In the genomic region with DNA sequence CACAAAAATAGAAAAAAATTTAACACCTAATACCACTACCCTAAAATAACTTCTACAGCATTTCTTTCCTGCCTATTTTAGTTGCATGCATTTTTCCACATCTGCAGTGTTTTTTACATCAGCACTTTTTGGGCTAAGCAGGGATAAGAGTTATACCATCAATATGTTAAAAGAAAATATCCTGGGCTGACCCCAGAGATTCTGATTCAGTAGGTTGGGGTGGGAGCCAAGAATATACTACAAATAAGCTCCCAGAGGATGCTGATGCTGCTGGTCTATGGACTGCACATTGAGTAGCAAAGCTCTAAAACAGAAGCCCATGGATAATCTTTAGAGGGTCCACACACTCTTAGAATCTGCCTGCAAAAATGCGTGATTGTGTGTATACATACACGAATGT, we compare ENCODE assay signal across 18 cellular contexts. TPM values are rescaled to one million over a fixed set of nuclear protein-coding genes. Genes with fewer than 3 reads are reported as not detected.
DNase-seq lines count a peak whose midpoint lies in the region; ATAC-seq and TF ChIP-seq lines count a peak whose summit lies in the region.
"Had no signal": no experiment of that assay in that cellular context is flagged by ENCODE, and none has a peak within 500 bp of the region (broad histone marks: within the 10 kb centered on the region; RNA-seq: fewer than 3 reads in every experiment).

No MANE protein-coding gene starts in this region.

- CTCF ChIA-PET in activated CD8-positive, alpha-beta T cell treated with anti-CD3 and anti-CD28 coated beads, Interleukin-2, amount 10 ng/mL, durations not matched to agents 7 days and 5 days (lab: Charles Lee) = interaction anchor here (0.8 to 3.4 kb wide), 10 partner anchors 12 to 228 kb away, joined by 3 to 35 read pairs (median 4); a partner anchor contains a TSS

- no peaks in the 10 kb centered on the region for H3K9me3 Mint-ChIP-seq in stimulated activated naive CD8-positive, alpha-beta T cell treated with anti-CD3 and anti-CD28 coated beads, Interleukin-15, Interleukin-2, amounts not matched to agents 100 ng/mL and 50 ng/mL, for 24 hours
- H3K9me3 Mint-ChIP-seq in activated CD8-positive, alpha-beta T cell treated with anti-CD3 and anti-CD28 coated beads, Interleukin-2, amount 10 ng/mL, durations not matched to agents 7 days and 5 days (ENCODE audit: insufficient read depth) = no peaks in the 10 kb centered on the region
- H3K9me3 Mint-ChIP-seq: immature natural killer cell had no signal

- TF ChIP-seq CTCF in vagina (IDR thresholded peaks at IDR 0.05) (no peak), heart right ventricle (IDR thresholded peaks at IDR 0.05) (no peak)

- peak overlapping the region; percentile 58 for H3K27ac Mint-ChIP-seq in stimulated activated naive CD8-positive, alpha-beta T cell treated with anti-CD3 and anti-CD28 coated beads, Interleukin-15, Interleukin-2, amounts not matched to agents 100 ng/mL and 50 ng/mL, for 24 hours
- H3K27ac Mint-ChIP-seq in activated CD8-positive, alpha-beta T cell treated with anti-CD3 and anti-CD28 coated beads, Interleukin-2, amount 10 ng/mL, durations not matched to agents 7 days and 5 days = peak overlapping the region; percentile 13

- ATAC-seq in stimulated activated naive CD8-positive, alpha-beta T cell treated with anti-CD3 and anti-CD28 coated beads, Interleukin-15, Interleukin-2, amounts not matched to agents 100 U/mL and 50 U/mL, for 24 hours = no peak
- ATAC-seq in activated CD8-positive, alpha-beta T cell treated with anti-CD3 and anti-CD28 coated beads, Interleukin-2, amount 10 ng/mL, durations not matched to agents 7 days and 5 days = no peak
- no peak for ATAC-seq in heart right ventricle
- ATAC-seq: HCT116, right cardiac atrium had no signal

- peaks cover 0 to 47% of the 10 kb centered on the region in 2 donors for H3K36me3 ChIP-seq in vagina
- peaks cover 0 to 90% (median 62%) of the 10 kb centered on the region in 9 donors for H3K36me3 ChIP-seq in heart right ventricle

- no peak overlapping the region for H3K4me3 ChIP-seq in vagina
- no peak overlapping the region for H3K4me3 ChIP-seq in heart right ventricle
- H3K4me3 ChIP-seq: dorsolateral prefrontal cortex had no signal

- H3K27me3 ChIP-seq in vagina (no peaks in the 10 kb centered on the region), heart right ventricle (no peaks in the 10 kb centered on the region)
- H3K27me3 ChIP-seq: dorsolateral prefrontal cortex had no signal

- POLR2A ChIA-PET in activated CD8-positive, alpha-beta T cell treated with anti-CD3 and anti-CD28 coated beads, Interleukin-2, amount 10 ng/mL, durations not matched to agents 7 days and 5 days (lab: Charles Lee) = interaction anchor here (1.6 to 2.3 kb wide), 3 partner anchors 14 to 30 kb away, joined by 3 to 20 read pairs (median 9); a partner anchor contains a TSS

- H3K36me3 Mint-ChIP-seq in stimulated activated naive CD8-positive, alpha-beta T cell treated with anti-CD3 and anti-CD28 coated beads, Interleukin-15, Interleukin-2, amounts not matched to agents 100 ng/mL and 50 ng/mL, for 24 hours (ENCODE audit: low read depth) = peaks cover 69% of the 10 kb centered on the region
- peaks cover 92% of the 10 kb centered on the region for H3K36me3 Mint-ChIP-seq in activated CD8-positive, alpha-beta T cell treated with anti-CD3 and anti-CD28 coated beads, Interleukin-2, amount 10 ng/mL, durations not matched to agents 7 days and 5 days (ENCODE audit: low read depth)

- DNase-seq in stimulated activated naive CD8-positive, alpha-beta T cell treated with anti-CD3 and anti-CD28 coated beads, Interleukin-15, Interleukin-2, amounts not matched to agents 100 U/mL and 50 U/mL, for 24 hours = no peak
- no peak for DNase-seq in activated CD8-positive, alpha-beta T cell treated with anti-CD3 and anti-CD28 coated beads, Interleukin-2, amount 10 ng/mL, durations not matched to agents 7 days and 5 days
- DNase-seq in fibroblast of peridontal ligament (ENCODE audit: extremely low read depth) (peak; percentile 86), vagina (ENCODE audit: extremely low spot score in 2 of 2) (no peak), NCI-H2081 (lab: John Stamatoyannopoulos, UW) (no peak), heart right ventricle (no peak)
- no peak for DNase-seq in stimulated activated naive CD4-positive, alpha-beta T cell treated with Interleukin-2 at 50 U/mL for 16 hours (lab: John Stamatoyannopoulos, UW)
- DNase-seq: dorsolateral prefrontal cortex, head of caudate nucleus, immature natural killer cell, KG1, NCI-H1092, NCI-H524 treated with DMSO at 0.1 percent for 48 hours, right cardiac atrium, Right ventricle myocardium superior had no signal

- peak overlapping the region; percentile 15 for H3K27ac ChIP-seq in vagina
- peak overlapping the region in 4 of 10 donors; percentile 3 to 98 (median 34) for H3K27ac ChIP-seq in heart right ventricle
- H3K27ac ChIP-seq: dorsolateral prefrontal cortex had no signal

- H3K4me1 ChIP-seq in vagina (peaks cover 56% of the 10 kb centered on the region), heart right ventricle (peaks cover 15 to 81% (median 38%) of the 10 kb centered on the region in 9 donors)

- H3K27me3 Mint-ChIP-seq in stimulated activated naive CD8-positive, alpha-beta T cell treated with anti-CD3 and anti-CD28 coated beads, Interleukin-15, Interleukin-2, amounts not matched to agents 100 ng/mL and 50 ng/mL, for 24 hours = no peaks in the 10 kb centered on the region
- H3K27me3 Mint-ChIP-seq in activated CD8-positive, alpha-beta T cell treated with anti-CD3 and anti-CD28 coated beads, Interleukin-2, amount 10 ng/mL, durations not matched to agents 7 days and 5 days (ENCODE audit: low read depth) = no peaks in the 10 kb centered on the region

- H3K4me1 Mint-ChIP-seq in stimulated activated naive CD8-positive, alpha-beta T cell treated with anti-CD3 and anti-CD28 coated beads, Interleukin-15, Interleukin-2, amounts not matched to agents 100 ng/mL and 50 ng/mL, for 24 hours (ENCODE audit: low read depth) = peaks cover 67% of the 10 kb centered on the region
- H3K4me1 Mint-ChIP-seq in activated CD8-positive, alpha-beta T cell treated with anti-CD3 and anti-CD28 coated beads, Interleukin-2, amount 10 ng/mL, durations not matched to agents 7 days and 5 days (ENCODE audit: low read depth) = peaks cover 93% of the 10 kb centered on the region

- TF ChIP-seq POLR2A in vagina (IDR thresholded peaks at IDR 0.05) = no peak

- WGBS in heart right ventricle, 2 donors = 92 to 98% methylated on average over 2 of the region's 2 CpGs

- H3K9me3 ChIP-seq in vagina (no peaks in the 10 kb centered on the region), heart right ventricle (no peaks in the 10 kb centered on the region)

- peak overlapping the region; percentile 60 for H3K4me3 Mint-ChIP-seq in stimulated activated naive CD8-positive, alpha-beta T cell treated with anti-CD3 and anti-CD28 coated beads, Interleukin-15, Interleukin-2, amounts not matched to agents 100 ng/mL and 50 ng/mL, for 24 hours
- no peak overlapping the region for H3K4me3 Mint-ChIP-seq in activated CD8-positive, alpha-beta T cell treated with anti-CD3 and anti-CD28 coated beads, Interleukin-2, amount 10 ng/mL, durations not matched to agents 7 days and 5 days
- H3K4me3 Mint-ChIP-seq: immature natural killer cell had no signal

- intact Hi-C loops in vagina (cut with DNase I) (no loop called here), heart right ventricle (cut with DNase I) (loop anchor here in 1 of 10 donors (5.0 kb wide), 1 partner anchor 39 kb away; a partner anchor contains a TSS)

RNA-seq across cellular contexts. Expression of a gene that starts 14.8 kb away (rescaled TPM):
- total RNA-seq in activated CD8-positive, alpha-beta T cell treated with anti-CD3 and anti-CD28 coated beads, Interleukin-2, amount 10 ng/mL, durations not matched to agents 7 days and 5 days = 10 to 100 TPM; 16.6 to 19.5 TPM
- total RNA-seq in vagina = 45.7 TPM
- total RNA-seq in heart right ventricle = 100 to 1,000 TPM in 8 of 10 donors, 10 to 100 TPM in 2; 82.3 to 216 (median 156) TPM
- 10 to 100 TPM in 1 of 2 donors, 1 to 10 TPM in 1; 8.8 to 59.6 TPM for polyA plus RNA-seq in heart right ventricle

RNA-seq across cellular contexts. Expression of a gene that starts 37.6 kb away (rescaled TPM):
- total RNA-seq in activated CD8-positive, alpha-beta T cell treated with anti-CD3 and anti-CD28 coated beads, Interleukin-2, amount 10 ng/mL, durations not matched to agents 7 days and 5 days = 10 to 100 TPM; 26.5 to 27.6 TPM
- total RNA-seq in vagina (9.6 TPM), heart right ventricle (1 to 10 TPM in 1 of 10 donors, under 1 TPM in 5, not detected in 4; 0.17 to 1.2 (median 0.39) TPM)
- polyA plus RNA-seq in heart right ventricle = under 1 TPM; 0.22 to 0.36 TPM

RNA-seq across cellular contexts. Expression of a gene that starts 46.5 kb away (rescaled TPM):
- total RNA-seq in activated CD8-positive, alpha-beta T cell treated with anti-CD3 and anti-CD28 coated beads, Interleukin-2, amount 10 ng/mL, durations not matched to agents 7 days and 5 days = not detected
- total RNA-seq in vagina = not detected
- total RNA-seq in heart right ventricle = under 1 TPM in 4 of 10 donors, not detected in 6; 0.05 to 0.72 (median 0.09) TPM
- polyA plus RNA-seq in heart right ventricle = under 1 TPM in 1 of 2 donors, not detected in 1; 0.01 TPM
- total RNA-seq: cardiac septum, Right ventricle myocardium superior had no signal
- polyA plus RNA-seq: right cardiac atrium had no signal
